In the genomic region with DNA sequence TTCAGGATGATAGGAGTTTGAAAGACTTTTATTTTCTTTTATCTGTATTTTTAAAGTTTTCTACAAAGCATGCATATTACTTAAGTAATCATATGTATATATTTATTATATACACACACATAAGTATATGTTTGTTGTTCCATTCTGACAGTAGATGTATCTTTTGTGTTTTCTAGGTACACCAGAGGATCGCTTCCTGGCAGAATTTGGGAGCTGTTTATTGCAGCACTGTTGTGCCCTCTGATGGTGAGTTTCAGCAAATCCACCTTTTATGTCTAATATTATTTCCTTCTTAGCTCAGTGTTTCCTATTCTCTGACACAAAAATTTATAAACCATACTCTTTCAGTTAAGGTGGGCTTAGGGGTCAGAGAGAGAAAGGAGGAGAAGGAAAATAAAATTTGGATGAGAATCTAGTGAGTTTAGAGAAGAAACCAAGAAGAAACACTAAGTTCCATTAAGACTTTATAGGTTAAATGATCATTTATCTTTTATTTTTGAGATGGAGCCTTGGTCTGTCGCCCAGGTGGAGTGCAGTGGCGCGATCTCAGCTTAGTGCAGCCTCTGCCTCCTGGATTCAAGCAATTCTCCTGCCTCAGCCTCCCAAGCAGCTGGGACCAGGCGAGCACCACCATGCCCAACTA, we compare ENCODE assay signal across 8 cellular contexts. TPM values are rescaled to one million over a fixed set of nuclear protein-coding genes. Genes with fewer than 3 reads are reported as not detected.
DNase-seq lines count a peak whose midpoint lies in the region; ATAC-seq, FAIRE-seq and TF ChIP-seq lines count a peak whose summit lies in the region.

No MANE protein-coding gene starts in this region.

- no peaks in the 10 kb centered on the region for H3K9me3 Mint-ChIP-seq in natural killer cell
- no peaks in the 10 kb centered on the region for H3K9me3 Mint-ChIP-seq in natural killer cell treated with Interleukin-12 subunit alpha and Interleukin-12 subunit beta and Interleukin-15 and Interleukin-18, amount 100 ng/mL, for 72 hours

- FAIRE-seq in endometrium (lab: Jason Lieb, UNC): peak; percentile 89

- no peaks in the 10 kb centered on the region for H3K27me3 ChIP-seq in mesenchymal stem cell (ENCODE audit: control insufficient read depth in 1 of 2, insufficient read depth in 1 of 2, low read length in 2 of 2)
- no peaks in the 10 kb centered on the region for H3K27me3 ChIP-seq in uterus

- H3K27me3 Mint-ChIP-seq in natural killer cell (ENCODE audit: low read depth in 2 of 2): no peaks in the 10 kb centered on the region
- no peaks in the 10 kb centered on the region for H3K27me3 Mint-ChIP-seq in natural killer cell treated with Interleukin-12 subunit alpha and Interleukin-12 subunit beta and Interleukin-15 and Interleukin-18, amount 100 ng/mL, for 72 hours

- DNase-seq in natural killer cell: no peak
- no peak for DNase-seq in natural killer cell treated with Interleukin-12 subunit alpha and Interleukin-12 subunit beta and Interleukin-15 and Interleukin-18, amount 100 ng/mL, for 72 hours (ENCODE audit: low spot score)
- DNase-seq in NCI-H1048 (lab: John Stamatoyannopoulos, UW): peak; percentile 22
- DNase-seq in T-helper 1 cell: peak in 4 of 5 donors; percentile 12 to 44 (median 26)
- peak; percentile 76 for DNase-seq in mesenchymal stem cell
- DNase-seq in uterus: peak; percentile 39 to 62

- no peak overlapping the region for H2AFZ ChIP-seq in mesenchymal stem cell (ENCODE audit: low read depth, low read length)

- H3K4me3 ChIP-seq in mesenchymal stem cell (ENCODE audit: insufficient read depth in 1 of 2, low read depth in 1 of 2, low read length in 2 of 2) (no peak overlapping the region), uterus (no peak overlapping the region)

- intact Hi-C loops in natural killer cell (cut with micrococcal nuclease) (loop anchor here (1.0 kb wide), 1 partner anchor 470 kb away; no protein-coding TSS in a partner anchor), uterus (cut with DNase I; ENCODE audit: low total_unique reads) (loop anchor here (10.0 kb wide), 1 partner anchor 140 kb away; the partner anchor contains the start of gene MCU)

- H3K4me2 ChIP-seq in mesenchymal stem cell (ENCODE audit: low read length, poor library complexity, severe bottlenecking): no peak overlapping the region

- H2BK12ac ChIP-seq in mesenchymal stem cell (ENCODE audit: low read length in 2 of 2): no peak overlapping the region

- TF ChIP-seq CTCF in natural killer cell (IDR thresholded peaks at IDR 0.05): peak; percentile 48
- TF ChIP-seq CTCF in uterus (IDR thresholded peaks at IDR 0.05): peak; percentile 61 to 88 (median 74)

- H3K27ac ChIP-seq in mesenchymal stem cell (ENCODE audit: low read length, poor library complexity, severe bottlenecking) (no peak overlapping the region), uterus (peak overlapping the region in 1 of 2 donors; percentile 31)

- H2BK120ac ChIP-seq in mesenchymal stem cell (ENCODE audit: low read depth, low read length): no peak overlapping the region

- H3K4me3 Mint-ChIP-seq in natural killer cell: no peak overlapping the region
- no peak overlapping the region for H3K4me3 Mint-ChIP-seq in natural killer cell treated with Interleukin-12 subunit alpha and Interleukin-12 subunit beta and Interleukin-15 and Interleukin-18, amount 100 ng/mL, for 72 hours

- no peaks in the 10 kb centered on the region for H3K36me3 Mint-ChIP-seq in natural killer cell
- H3K36me3 Mint-ChIP-seq in natural killer cell treated with Interleukin-12 subunit alpha and Interleukin-12 subunit beta and Interleukin-15 and Interleukin-18, amount 100 ng/mL, for 72 hours: no peaks in the 10 kb centered on the region

- 97% methylated on average over 4 of the region's 5 CpGs for WGBS in mesenchymal stem cell

- H3K23ac ChIP-seq in mesenchymal stem cell (ENCODE audit: low read length in 2 of 2): no peak overlapping the region

- no peak overlapping the region for H3K14ac ChIP-seq in mesenchymal stem cell (ENCODE audit: low read length in 2 of 2)

- no peak overlapping the region for H3K4ac ChIP-seq in mesenchymal stem cell (ENCODE audit: low read depth in 1 of 2, low read length in 2 of 2)

- H3K4me1 ChIP-seq in mesenchymal stem cell (ENCODE audit: control insufficient read depth, insufficient read depth, low read depth, low read length) (peaks cover 2% of the 10 kb centered on the region), uterus (peaks cover 0 to 10% of the 10 kb centered on the region in 2 donors)

- peaks cover 14% of the 10 kb centered on the region for H3K79me1 ChIP-seq in mesenchymal stem cell (replicated peaks; ENCODE audit: low read length, poor library complexity, severe bottlenecking)

- peaks cover 0 to 4% of the 10 kb centered on the region in 2 experiments for H3K36me3 ChIP-seq in mesenchymal stem cell (ENCODE audit: control insufficient read depth in 1 of 2, insufficient read depth in 2 of 2, low read depth in 1 of 2, low read length in 2 of 2)
- H3K36me3 ChIP-seq in uterus: no peaks in the 10 kb centered on the region

- no peak overlapping the region for H3K18ac ChIP-seq in mesenchymal stem cell (ENCODE audit: low read depth in 1 of 2, low read length in 2 of 2)

- H4K8ac ChIP-seq in mesenchymal stem cell (ENCODE audit: low read length): no peak overlapping the region

- no peak overlapping the region for H2AK5ac ChIP-seq in mesenchymal stem cell (ENCODE audit: low read length, severe bottlenecking)

- H3K9me3 ChIP-seq in mesenchymal stem cell (ENCODE audit: control insufficient read depth, low read length) (no peaks in the 10 kb centered on the region), uterus (no peaks in the 10 kb centered on the region)

- H4K91ac ChIP-seq in mesenchymal stem cell (ENCODE audit: low read length): no peak overlapping the region

- TF ChIP-seq POLR2A in uterus (IDR thresholded peaks at IDR 0.05): no peak

- ATAC-seq in natural killer cell (peak; percentile 39 to 69 (median 64)), HG02840 (IDR thresholded peaks at IDR 0.05; ENCODE audit: low FRiP score, unreplicated experiment) (no peak)
- no peak for ATAC-seq in natural killer cell treated with Interleukin-12 subunit alpha and Interleukin-12 subunit beta and Interleukin-15 and Interleukin-18, amount 100 ng/mL, for 72 hours

- H2BK15ac ChIP-seq in mesenchymal stem cell (ENCODE audit: low read depth, poor library complexity, severe bottlenecking): no peak overlapping the region

- H3K9ac ChIP-seq in mesenchymal stem cell (ENCODE audit: low read length): peak overlapping the region; percentile 86

- peaks cover 0 to 3% of the 10 kb centered on the region in 2 donors for H3K4me1 Mint-ChIP-seq in natural killer cell
- H3K4me1 Mint-ChIP-seq in natural killer cell treated with Interleukin-12 subunit alpha and Interleukin-12 subunit beta and Interleukin-15 and Interleukin-18, amount 100 ng/mL, for 72 hours (ENCODE audit: low read depth in 2 of 2): peaks cover 0 to 10% of the 10 kb centered on the region in 2 donors

- no peak overlapping the region for H3K27ac Mint-ChIP-seq in natural killer cell
- H3K27ac Mint-ChIP-seq in natural killer cell treated with Interleukin-12 subunit alpha and Interleukin-12 subunit beta and Interleukin-15 and Interleukin-18, amount 100 ng/mL, for 72 hours: no peak overlapping the region

- H2BK5ac ChIP-seq in mesenchymal stem cell (ENCODE audit: low read depth, low read length, poor library complexity, severe bottlenecking): no peak overlapping the region

RNA-seq across cellular contexts. Expression of gene OIT3, which starts 59.2 kb away (rescaled TPM):
- total RNA-seq in natural killer cell (not detected), uterus (1 to 10 TPM in 1 of 4 donors, under 1 TPM in 1, not detected in 2; 0.27 to 1.4 TPM)
- not detected for total RNA-seq in natural killer cell treated with Interleukin-12 subunit alpha and Interleukin-12 subunit beta and Interleukin-15 and Interleukin-18, amount 100 ng/mL, for 72 hours
- polyA plus RNA-seq in mesenchymal stem cell (2013, experiment 1 of 2): not detected
- not detected for polyA plus RNA-seq in mesenchymal stem cell (2013, experiment 2 of 2)

Comparison
In these comparisons a context has a peak if more than half of its experiments do, and no peak if none do; other contexts are left out.
1. ATAC-seq: peak in natural killer cell (3 of 3); none in natural killer cell treated with Interleukin-12 subunit alpha and Interleukin-12 subunit beta and Interleukin-15 and Interleukin-18, amount 100 ng/mL, for 72 hours (0 of 2) and HG02840 (single experiment).
2. DNase-seq: peak in NCI-H1048 (single experiment), T-helper 1 cell (4 of 5), mesenchymal stem cell (single experiment) and uterus (2 of 2); none in natural killer cell (single experiment) and natural killer cell treated with Interleukin-12 subunit alpha and Interleukin-12 subunit beta and Interleukin-15 and Interleukin-18, amount 100 ng/mL, for 72 hours (single experiment).